28 cellular contexts compared by ENCODE assay signal in the genomic region with DNA sequence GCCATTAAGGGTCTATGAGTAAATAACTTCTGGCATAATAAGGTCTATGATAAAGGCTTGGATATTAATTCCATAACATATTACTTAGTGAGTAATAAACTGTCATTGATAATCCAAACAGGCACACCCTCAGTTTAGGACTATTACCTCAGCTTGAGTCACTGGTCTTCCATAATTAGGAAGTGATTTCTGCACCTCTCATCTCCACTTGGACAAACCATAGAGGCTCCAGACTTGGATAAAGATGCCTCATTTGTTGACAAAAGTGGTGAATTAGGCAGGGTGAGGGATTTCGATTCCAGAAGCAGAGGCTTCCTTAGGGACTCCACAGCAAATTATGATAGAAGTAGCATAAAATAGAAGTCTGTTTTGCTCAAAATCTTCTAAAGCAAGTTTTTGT.
A peak's percentile ranks its signal among the peaks of the same experiment; 100 is the strongest.
DNase-seq lines count a peak whose midpoint lies in the region; ATAC-seq, FAIRE-seq and TF ChIP-seq lines count a peak whose summit lies in the region.
"Had no signal": no experiment of that assay in that cellular context is flagged by ENCODE, and none has a peak within 500 bp of the region (broad histone marks: within the 10 kb centered on the region; RNA-seq: fewer than 3 reads in every experiment).

No MANE protein-coding gene starts in this region.

- H3K27ac Mint-ChIP-seq in astrocyte (ENCODE audit: unreplicated experiment), result no peak overlapping the region
- H3K27ac Mint-ChIP-seq: activated naive CD4-positive, alpha-beta T cell treated with anti-CD3 and anti-CD28 coated beads, Interleukin-2, amount 10 ng/mL, durations not matched to agents 7 days and 5 days; mesothelial cell of epicardium; naive B cell had no signal

- H3K4me3 Mint-ChIP-seq in astrocyte (ENCODE audit: unreplicated experiment), result no peak overlapping the region
- H3K4me3 Mint-ChIP-seq: activated naive CD4-positive, alpha-beta T cell treated with anti-CD3 and anti-CD28 coated beads, Interleukin-2, amount 10 ng/mL, durations not matched to agents 7 days and 5 days; mesothelial cell of epicardium; naive B cell had no signal

- no peaks in the 10 kb centered on the region for H3K36me3 Mint-ChIP-seq in astrocyte (ENCODE audit: low read depth, unreplicated experiment)
- H3K36me3 Mint-ChIP-seq: activated naive CD4-positive, alpha-beta T cell treated with anti-CD3 and anti-CD28 coated beads, Interleukin-2, amount 10 ng/mL, durations not matched to agents 7 days and 5 days; mesothelial cell of epicardium; naive B cell had no signal

- H3K36me3 ChIP-seq in astrocyte (ENCODE audit: insufficient read depth, low read length), result no peaks in the 10 kb centered on the region
- H3K36me3 ChIP-seq in keratinocyte (ENCODE audit: control insufficient read depth in 2 of 2, extremely low read depth in 1 of 2, insufficient read depth in 2 of 2, low read length in 2 of 2), result no peaks in the 10 kb centered on the region
- H3K36me3 ChIP-seq: breast epithelium, SJSA1, tibial nerve had no signal

- H4K20me1 ChIP-seq in astrocyte (ENCODE audit: insufficient read depth, low read length) (no peaks in the 10 kb centered on the region), keratinocyte (ENCODE audit: control insufficient read depth, extremely low read depth, insufficient read depth, low read length) (no peaks in the 10 kb centered on the region)

- peaks cover 3% of the 10 kb centered on the region for H3K79me2 ChIP-seq in astrocyte (ENCODE audit: insufficient read depth, low read length)
- H3K79me2 ChIP-seq in keratinocyte (ENCODE audit: control insufficient read depth, insufficient read depth, low read length), result peaks cover 6% of the 10 kb centered on the region

- dilution Hi-C loops in keratinocyte (cut with MboI; ENCODE audit: extremely low pct_ligation_motif_present, low sequenced_read_pairs), result loop anchor here (10.0 kb wide), 1 partner anchor 120 kb away; no protein-coding TSS in a partner anchor

- H3K9me3 Mint-ChIP-seq in astrocyte (ENCODE audit: unreplicated experiment), result no peaks in the 10 kb centered on the region
- H3K9me3 Mint-ChIP-seq: activated naive CD4-positive, alpha-beta T cell treated with anti-CD3 and anti-CD28 coated beads, Interleukin-2, amount 10 ng/mL, durations not matched to agents 7 days and 5 days; mesothelial cell of epicardium; naive B cell had no signal

- peak overlapping the region; percentile 33 for H3K27ac ChIP-seq in astrocyte (ENCODE audit: low read depth, low read length)
- H3K27ac ChIP-seq in keratinocyte (ENCODE audit: control insufficient read depth, insufficient read depth, low read length), result peak overlapping the region; percentile 97
- H3K27ac ChIP-seq: breast epithelium, HL-60, SJSA1, tibial nerve had no signal

- H3K27me3 Mint-ChIP-seq in astrocyte (ENCODE audit: low read depth, unreplicated experiment), result no peaks in the 10 kb centered on the region
- H3K27me3 Mint-ChIP-seq: activated naive CD4-positive, alpha-beta T cell treated with anti-CD3 and anti-CD28 coated beads, Interleukin-2, amount 10 ng/mL, durations not matched to agents 7 days and 5 days had no signal

- no peaks in the 10 kb centered on the region for H3K27me3 ChIP-seq in astrocyte (ENCODE audit: insufficient read depth, low read length)
- H3K27me3 ChIP-seq in keratinocyte (ENCODE audit: control insufficient read depth, extremely low read depth, insufficient read depth, low read length), result no peaks in the 10 kb centered on the region
- H3K27me3 ChIP-seq: breast epithelium, SJSA1, tibial nerve had no signal

- H3K4me3 ChIP-seq in astrocyte (ENCODE audit: insufficient read depth, low read depth, low read length) (no peak overlapping the region), keratinocyte (ENCODE audit: control insufficient read depth in 2 of 3, extremely low read depth in 1 of 3, insufficient read depth in 2 of 3, low read depth in 1 of 3, low read length in 3 of 3) (no peak overlapping the region)
- H3K4me3 ChIP-seq: breast epithelium, SJSA1, smooth muscle cell, tibial nerve had no signal

- no peaks in the 10 kb centered on the region for H3K9me1 ChIP-seq in keratinocyte (ENCODE audit: control insufficient read depth, extremely low read depth, insufficient read depth, low read length)

- TF ChIP-seq CTCF in astrocyte (IDR thresholded peaks at IDR 0.05; ENCODE audit: insufficient read depth, low read depth, low read length), result no peak
- no peak for TF ChIP-seq CTCF in keratinocyte (optimal IDR thresholded peaks at IDR 0.05 in 1 of 3, IDR thresholded peaks at IDR 0.05 in 1 of 3, conservative IDR thresholded peaks at IDR 0.05 in 1 of 3; ENCODE audit: extremely low read depth in 1 of 3, insufficient read depth in 2 of 3, low read length in 3 of 3)

- ATAC-seq in GM18873 (IDR thresholded peaks at IDR 0.05; ENCODE audit: low FRiP score, unreplicated experiment), result no peak
- no peak for ATAC-seq in GM18867 (IDR thresholded peaks at IDR 0.05; ENCODE audit: unreplicated experiment)
- ATAC-seq: left ventricle myocardium superior had no signal

- peaks cover 21% of the 10 kb centered on the region for H3K4me1 Mint-ChIP-seq in astrocyte (ENCODE audit: low read depth, unreplicated experiment)
- H3K4me1 Mint-ChIP-seq: naive B cell had no signal

- H3K4me2 ChIP-seq in astrocyte (ENCODE audit: low read length) (peak overlapping the region; percentile 7), keratinocyte (ENCODE audit: control insufficient read depth, extremely low read depth, insufficient read depth, low read depth, low read length) (peak overlapping the region; percentile 33)
- H3K4me2 ChIP-seq: smooth muscle cell had no signal

- FAIRE-seq in astrocyte (lab: Jason Lieb, UNC), result no peak
- FAIRE-seq in keratinocyte (lab: Jason Lieb, UNC), result peak; percentile 96
- FAIRE-seq: colon, GM18507, H1, islet of Langerhans had no signal

- DNase-seq in AG20443 (ENCODE audit: low spot score) (peak; percentile 24), HS-5 (ENCODE audit: low read depth) (peak; percentile 64), astrocyte (ENCODE audit: low read depth) (no peak), keratinocyte (ENCODE audit: low read depth, low spot score) (no peak), GOT3 (lab: John Stamatoyannopoulos, UW) (no peak)
- DNase-seq in stimulated activated CD8-positive, alpha-beta memory T cell treated with anti-CD3 and anti-CD28 coated beads, Interleukin-4, amount 100 ng/mL, for 48 hours, result no peak
- DNase-seq: activated CD4-positive, alpha-beta T cell treated with anti-CD3 and anti-CD28 coated beads, Interleukin-2, amount 50 U/mL, for 48 hours; activated naive CD4-positive, alpha-beta T cell treated with anti-CD3 and anti-CD28 coated beads, Interleukin-2, amount 10 ng/mL, durations not matched to agents 7 days and 5 days; effector CD4-positive, alpha-beta T cell; left ventricle myocardium superior; naive B cell; NCI-H1105; NCI-H1930; NCI-H524 treated with DMSO at 0.1 percent for 48 hours; stimulated activated CD4-positive, alpha-beta T cell treated with anti-CD3 and anti-CD28 coated beads, Interleukin-1b, Interleukin-23, amount 100 ng/mL, for 48 hours; T-helper 1 cell had no signal

- no peak overlapping the region for H2AFZ ChIP-seq in astrocyte (ENCODE audit: low read depth, low read length)
- H2AFZ ChIP-seq in keratinocyte (ENCODE audit: control insufficient read depth, low read length), result no peak overlapping the region

- no peak overlapping the region for H3K9ac ChIP-seq in astrocyte (ENCODE audit: low read length)
- no peak overlapping the region for H3K9ac ChIP-seq in keratinocyte (ENCODE audit: control insufficient read depth, extremely low read depth, insufficient read depth, low read length)

- H3K9me3 ChIP-seq in astrocyte (ENCODE audit: insufficient read depth, low read depth, low read length) (no peaks in the 10 kb centered on the region), keratinocyte (ENCODE audit: control insufficient read depth, low read depth, low read length) (no peaks in the 10 kb centered on the region)
- H3K9me3 ChIP-seq: breast epithelium, SJSA1, tibial nerve had no signal

- H3K4me1 ChIP-seq in astrocyte (ENCODE audit: insufficient read depth, low read length) (peaks cover 31% of the 10 kb centered on the region), keratinocyte (ENCODE audit: control insufficient read depth, extremely low read depth, insufficient read depth, low read length) (peaks cover 49% of the 10 kb centered on the region)
- H3K4me1 ChIP-seq: breast epithelium, tibial nerve had no signal

Comparison
In these comparisons a context has a peak if more than half of its experiments do, and no peak if none do; other contexts are left out.
1. DNase-seq: peak in AG20443 (single experiment) and HS-5 (single experiment); none in astrocyte (single experiment), keratinocyte (single experiment), GOT3 (single experiment) and stimulated activated CD8-positive, alpha-beta memory T cell treated with anti-CD3 and anti-CD28 coated beads, Interleukin-4, amount 100 ng/mL, for 48 hours (single experiment).